In the genomic region with DNA sequence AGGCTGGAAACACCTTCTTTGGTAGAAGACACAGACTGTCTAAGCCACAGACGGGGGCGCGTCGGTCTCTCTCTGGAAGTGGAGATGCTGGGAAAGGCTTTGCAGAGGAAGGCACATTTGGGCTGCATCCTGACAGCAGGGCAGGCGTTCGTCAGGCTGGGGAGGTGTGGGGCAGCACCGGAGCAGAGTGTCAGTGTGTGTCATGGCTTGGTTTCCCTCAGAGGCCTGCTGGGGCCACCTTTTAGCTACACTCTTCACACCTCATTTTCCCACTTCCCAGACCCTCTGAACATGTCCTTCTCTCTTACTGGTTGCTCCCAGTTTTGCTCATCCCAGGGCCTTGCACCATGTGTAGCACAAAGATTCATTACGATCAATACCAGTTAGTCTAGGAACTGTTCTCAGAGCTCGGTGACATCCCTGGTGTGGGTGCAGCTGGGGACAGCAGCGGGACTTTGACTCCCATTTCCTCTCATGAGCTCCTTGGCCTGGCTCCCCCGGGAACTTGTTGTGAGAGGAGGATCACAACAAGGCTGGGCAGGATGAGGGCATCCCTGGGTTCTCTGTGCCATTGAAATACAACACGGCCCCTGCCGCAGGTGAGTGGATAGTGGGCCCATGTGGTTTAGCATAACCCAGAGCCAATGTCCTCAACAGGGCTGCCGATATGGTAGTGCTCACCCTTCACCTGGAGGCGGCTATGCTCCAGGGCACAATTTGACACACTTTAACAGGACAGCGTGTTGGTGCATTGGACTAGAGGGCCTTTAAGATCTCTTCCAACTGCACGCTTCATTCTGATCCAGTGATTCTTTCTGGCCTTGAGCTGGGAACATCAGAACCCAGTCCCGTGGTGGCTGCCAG, we compare ENCODE assay signal across 12 cellular contexts. TPM values are rescaled to one million over a fixed set of nuclear protein-coding genes. Genes with fewer than 3 reads are reported as not detected.
DNase-seq lines count a peak whose midpoint lies in the region; ATAC-seq and TF ChIP-seq lines count a peak whose summit lies in the region.
"Had no signal": no experiment of that assay in that cellular context is flagged by ENCODE, and none has a peak within 500 bp of the region (broad histone marks: within the 10 kb centered on the region; RNA-seq: fewer than 3 reads in every experiment).

No MANE protein-coding gene starts in this region.

- no peak for TF ChIP-seq EP300 in suprapubic skin (IDR thresholded peaks at IDR 0.05)

- in situ Hi-C loops in GM13976 (cut with MboI; ENCODE audit: low sequenced_read_pairs, unreplicated experiment) = loop anchor here (5.0 to 10.0 kb wide), 2 partner anchors 47 to 170 kb away; a partner anchor contains a TSS

- ATAC-seq in GM21381 (IDR thresholded peaks at IDR 0.05; ENCODE audit: unreplicated experiment) (peak; percentile 11), HG03442 (IDR thresholded peaks at IDR 0.05; ENCODE audit: unreplicated experiment) (peak; percentile 33)

- no peaks in the 10 kb centered on the region for H3K27me3 ChIP-seq in suprapubic skin
- H3K27me3 ChIP-seq: SJSA1 had no signal

- no peak overlapping the region for H3K27ac ChIP-seq in suprapubic skin
- H3K27ac ChIP-seq: epithelial cell of prostate, left ventricle myocardium inferior, SJSA1 had no signal

- whole genome bisulfite sequencing in suprapubic skin = 77% methylated on average over 16 of the region's 18 CpGs

- peaks cover 31% of the 10 kb centered on the region for H3K4me1 ChIP-seq in suprapubic skin
- H3K4me1 ChIP-seq: SJSA1 had no signal

- TF ChIP-seq CTCF in GM13976 (IDR thresholded peaks at IDR 0.05; ENCODE audit: borderline replicate concordance, control extremely low read depth, extremely low read depth, insufficient read depth, missing control alignments) (no peak), suprapubic skin (IDR thresholded peaks at IDR 0.05) (no peak)

- H3K4me3 ChIP-seq in suprapubic skin = no peak overlapping the region
- H3K4me3 ChIP-seq: left ventricle myocardium inferior, SJSA1 had no signal

- TF ChIP-seq POLR2A in suprapubic skin (IDR thresholded peaks at IDR 0.05) = no peak

- no peaks in the 10 kb centered on the region for H3K9me3 ChIP-seq in suprapubic skin
- H3K9me3 ChIP-seq: left ventricle myocardium inferior, SJSA1 had no signal

- H3K36me3 ChIP-seq in suprapubic skin = no peaks in the 10 kb centered on the region
- H3K36me3 ChIP-seq: left ventricle myocardium inferior, SJSA1 had no signal

- DNase-seq in GM13976 (ENCODE audit: low spot score) (peak; percentile 55), kidney tubule cell (ENCODE audit: low spot score) (peak; percentile 24), 8988T (no peak), pons (ENCODE audit: low spot score) (no peak), hepatic stellate cell (ENCODE audit: low spot score) (no peak), suprapubic skin (ENCODE audit: low spot score in 2 of 2) (no peak)
- DNase-seq: activated effector memory CD4-positive, alpha-beta T cell treated with Interleukin-2 at 50 U/mL for 16 hours; left ventricle myocardium inferior had no signal

RNA-seq across cellular contexts. Expression of a gene that starts 33.0 kb away (rescaled TPM):
- 100 to 1,000 TPM in 1 of 4 donors, 10 to 100 TPM in 3; 65.5 to 104 (median 75.9) TPM for total RNA-seq in suprapubic skin

RNA-seq across cellular contexts. Expression of a gene that starts 49.4 kb away (rescaled TPM):
- total RNA-seq in suprapubic skin = 1 to 10 TPM in 1 of 4 donors, not detected in 3; 1.2 TPM
- total RNA-seq: left ventricle myocardium inferior, SJSA1 had no signal

RNA-seq across cellular contexts. Expression of a gene that starts 50.3 kb away (rescaled TPM):
- under 1 TPM in 1 of 4 donors, not detected in 3; 0.26 TPM for total RNA-seq in suprapubic skin
- total RNA-seq: SJSA1 had no signal

Comparison
In these comparisons a context has a peak if more than half of its experiments do, and no peak if none do; other contexts are left out.
1. DNase-seq: peak in GM13976 (single experiment) and kidney tubule cell (single experiment); none in 8988T (single experiment), pons (single experiment), hepatic stellate cell (single experiment) and suprapubic skin (0 of 2).